ENCODE assay signal across 3 cellular contexts in the genomic region with DNA sequence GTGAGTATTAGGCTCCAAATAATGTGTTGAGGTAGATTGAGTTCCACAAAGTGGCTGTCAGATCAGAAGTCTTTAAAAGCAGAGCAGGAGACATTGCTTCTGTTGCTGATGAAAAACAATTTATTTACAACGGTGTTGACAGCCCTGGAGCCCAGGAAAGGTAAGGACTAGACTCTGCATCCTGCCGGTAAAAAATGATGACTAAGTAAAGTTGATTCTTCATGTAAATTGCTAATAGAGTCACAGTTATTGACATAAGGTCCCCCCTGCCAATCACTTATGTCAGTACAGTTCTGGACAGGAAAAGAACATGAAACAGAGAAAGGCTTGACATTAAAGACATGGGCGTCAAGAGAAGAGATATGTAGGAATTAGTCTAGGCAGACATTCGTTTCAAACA.
TF ChIP-seq lines count a peak whose summit lies in the region.

No MANE protein-coding gene starts in this region.

TF ChIP-seq in HepG2, 621 proteins besides CTCF, POLR2A, EP300 and RAD21:
- no peak for TF ChIP-seq ZNF674 (CRISPR knock-in tag; IDR thresholded peaks at IDR 0.05; ENCODE audit: low read depth)
- TF ChIP-seq, protein P1, sequence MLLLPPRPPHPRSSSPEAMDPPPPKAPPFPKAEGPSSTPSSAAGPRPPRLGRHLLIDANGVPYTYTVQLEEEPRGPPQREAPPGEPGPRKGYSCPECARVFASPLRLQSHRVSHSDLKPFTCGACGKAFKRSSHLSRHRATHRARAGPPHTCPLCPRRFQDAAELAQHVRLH (CRISPR knock-in tag; IDR thresholded peaks at IDR 0.05; ENCODE audit: borderline replicate concordance, low read depth): no peak
- TF ChIP-seq MAFK (conservative IDR thresholded peaks at IDR 0.05 in 1 of 2, IDR thresholded peaks at IDR 0.05 in 1 of 2; ENCODE audit: low read length in 2 of 2): peak; percentile 54 to 74
- TF ChIP-seq ZBTB20 (CRISPR knock-in tag; IDR thresholded peaks at IDR 0.05; ENCODE audit: borderline replicate concordance, low read depth): no peak
- no peak for TF ChIP-seq ZNF768 (CRISPR knock-in tag; IDR thresholded peaks at IDR 0.05)
- TF ChIP-seq MAFF (IDR thresholded peaks at IDR 0.05; ENCODE audit: low read depth, low read length): peak; percentile 64

TF ChIP-seq in A549, 52 proteins besides CTCF, POLR2A, EP300 and RAD21:
- TF ChIP-seq TFCP2L1 (CRISPR knock-in tag; IDR thresholded peaks at IDR 0.05) (no peak), MAFK (IDR thresholded peaks at IDR 0.05; ENCODE audit: partially characterized antibody) (peak; percentile 49), CBX8 (IDR thresholded peaks at IDR 0.05) (no peak), HDAC2 (IDR thresholded peaks at IDR 0.05) (no peak)
- TF ChIP-seq, protein P2, sequence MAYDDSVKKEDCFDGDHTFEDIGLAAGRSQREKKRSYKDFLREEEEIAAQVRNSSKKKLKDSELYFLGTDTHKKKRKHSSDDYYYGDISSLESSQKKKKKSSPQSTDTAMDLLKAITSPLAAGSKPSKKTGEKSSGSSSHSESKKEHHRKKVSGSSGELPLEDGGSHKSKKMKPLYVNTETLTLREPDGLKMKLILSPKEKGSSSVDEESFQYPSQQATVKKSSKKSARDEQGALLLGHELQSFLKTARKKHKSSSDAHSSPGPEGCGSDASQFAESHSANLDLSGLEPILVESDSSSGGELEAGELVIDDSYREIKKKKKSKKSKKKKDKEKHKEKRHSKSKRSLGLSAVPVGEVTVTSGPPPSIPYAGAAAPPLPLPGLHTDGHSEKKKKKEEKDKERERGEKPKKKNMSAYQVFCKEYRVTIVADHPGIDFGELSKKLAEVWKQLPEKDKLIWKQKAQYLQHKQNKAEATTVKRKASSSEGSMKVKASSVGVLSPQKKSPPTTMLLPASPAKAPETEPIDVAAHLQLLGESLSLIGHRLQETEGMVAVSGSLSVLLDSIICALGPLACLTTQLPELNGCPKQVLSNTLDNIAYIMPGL (CRISPR knock-in tag; IDR thresholded peaks at IDR 0.05; ENCODE audit: borderline replicate concordance): no peak
- TF ChIP-seq, protein P3, sequence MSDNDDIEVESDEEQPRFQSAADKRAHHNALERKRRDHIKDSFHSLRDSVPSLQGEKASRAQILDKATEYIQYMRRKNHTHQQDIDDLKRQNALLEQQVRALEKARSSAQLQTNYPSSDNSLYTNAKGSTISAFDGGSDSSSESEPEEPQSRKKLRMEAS (IDR thresholded peaks at IDR 0.05): no peak
TF ChIP-seq in A549: peak in this region for 1.

TF ChIP-seq in IMR-90, 13 proteins besides CTCF, POLR2A, EP300 and RAD21:
- TF ChIP-seq SMC3 (IDR thresholded peaks at IDR 0.05; ENCODE audit: low read depth, low read length) (no peak), MXI1 (IDR thresholded peaks at IDR 0.05; ENCODE audit: borderline replicate concordance, low read depth, low read length) (no peak), MAFK (IDR thresholded peaks at IDR 0.05; ENCODE audit: low read depth, low read length) (0 out of 2 replicates have a peak, but pooled peaks have one; percentile 13)
TF ChIP-seq in IMR-90: peak in this region for 1.
